In the genomic region with DNA sequence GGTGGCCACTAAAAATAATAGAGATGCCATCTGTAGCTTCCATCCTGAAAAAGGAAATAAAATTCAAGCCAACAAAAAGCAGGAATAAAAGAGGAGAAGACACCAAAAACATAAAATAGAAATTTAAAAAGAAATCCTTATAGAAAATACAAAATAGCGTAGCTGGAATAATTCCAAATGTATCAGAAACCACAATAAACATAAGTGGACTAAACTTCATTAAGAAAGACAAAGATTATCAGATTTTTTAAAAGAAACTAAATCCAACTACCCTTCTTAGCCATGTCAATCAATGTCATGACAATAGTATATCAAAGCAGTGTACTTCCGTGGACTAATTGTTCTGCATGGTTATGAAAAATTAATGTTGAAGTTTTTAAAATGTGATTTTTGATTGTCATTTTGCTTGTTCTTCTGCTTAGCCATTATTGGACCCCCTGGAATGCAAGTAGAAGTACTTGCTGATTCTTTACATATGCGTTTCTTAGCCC, we compare ENCODE assay signal across 9 cellular contexts.
"Had no signal": no experiment of that assay in that cellular context is flagged by ENCODE, and none has a peak within 500 bp of the region (broad histone marks: within the 10 kb centered on the region; RNA-seq: fewer than 3 reads in every experiment).

No MANE protein-coding gene starts in this region.

- DNase-seq: GOT3, H7, HFFc6 had no signal

- H3K27ac Mint-ChIP-seq: HFFc6 had no signal

- H3K4me1 ChIP-seq: HAP-1 had no signal

- ATAC-seq: HCT116, HepG2 had no signal

- H3K27me3 Mint-ChIP-seq: IgD-negative memory B cell had no signal

- H3K9ac ChIP-seq: GM23248 had no signal

- H3K27ac ChIP-seq: GM23248, HL-60 had no signal

- H3K4me3 ChIP-seq: GM23248, HAP-1 had no signal

- H3K9me3 ChIP-seq: HAP-1 had no signal

- H3K4me3 Mint-ChIP-seq: HFFc6, IgD-negative memory B cell had no signal
